In the genomic region with DNA sequence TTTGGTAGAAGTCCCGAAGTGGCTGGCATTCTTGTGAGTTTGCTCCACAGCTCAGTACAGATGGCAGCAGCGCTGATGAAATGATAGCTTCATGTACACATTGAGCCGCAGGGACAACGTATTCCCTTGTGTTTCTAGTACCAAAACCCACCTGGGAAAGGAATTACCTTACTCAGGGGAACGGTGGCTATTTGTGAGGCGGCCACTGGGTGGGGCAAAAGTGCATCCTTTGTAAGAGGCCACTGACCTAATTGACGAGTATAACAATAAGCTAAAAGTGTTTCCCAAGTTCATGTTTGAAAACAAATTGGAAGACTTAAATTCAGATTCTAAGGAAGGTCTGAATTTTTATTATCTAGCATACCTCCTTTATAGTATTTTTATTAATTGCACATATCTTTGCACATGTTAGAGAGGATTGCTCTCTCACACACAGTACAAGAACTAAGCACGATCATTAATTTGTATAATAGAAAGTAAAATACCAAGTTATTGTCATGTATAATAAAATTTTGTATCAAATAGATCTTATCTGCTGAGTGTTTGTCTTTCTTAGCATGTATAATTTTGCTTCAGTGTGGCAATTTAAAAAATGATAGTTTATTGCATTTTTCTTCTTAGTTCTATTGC, we compare ENCODE assay signal across 9 cellular contexts. TPM values are rescaled to one million over a fixed set of nuclear protein-coding genes. Genes with fewer than 3 reads are reported as not detected.
DNase-seq lines count a peak whose midpoint lies in the region; ATAC-seq and TF ChIP-seq lines count a peak whose summit lies in the region.
"Had no signal": no experiment of that assay in that cellular context is flagged by ENCODE, and none has a peak within 500 bp of the region (broad histone marks: within the 10 kb centered on the region; RNA-seq: fewer than 3 reads in every experiment).

No MANE protein-coding gene starts in this region.

- H3K4me1 ChIP-seq in PC-3 (ENCODE audit: insufficient read depth, low read length) (no peaks in the 10 kb centered on the region), sigmoid colon (peaks cover 0 to 4% (median 0%) of the 10 kb centered on the region in 4 donors)

- H3K27me3 ChIP-seq in PC-3 (ENCODE audit: low read length) (no peaks in the 10 kb centered on the region), sigmoid colon (no peaks in the 10 kb centered on the region)

- H3K4me2 ChIP-seq in PC-3 (ENCODE audit: low read length), result peak overlapping the region; percentile 72

- no peak overlapping the region for H3K27ac Mint-ChIP-seq in Calu3 (ENCODE audit: unreplicated experiment)
- H3K27ac Mint-ChIP-seq: activated B cell treated with CpG ODN at 0.5 μM for 24 hours had no signal

- TF ChIP-seq POLR2A in sigmoid colon (IDR thresholded peaks at IDR 0.05), result no peak

- no peaks in the 10 kb centered on the region for H3K36me3 Mint-ChIP-seq in Calu3 (ENCODE audit: insufficient read depth, unreplicated experiment)

- no peaks in the 10 kb centered on the region for H3K9me2 ChIP-seq in PC-3 (replicated peaks; ENCODE audit: low read length)

- H3K9me3 ChIP-seq in PC-3 (ENCODE audit: low read length) (no peaks in the 10 kb centered on the region), sigmoid colon (no peaks in the 10 kb centered on the region)

- intact Hi-C loops in Calu3 (cut with micrococcal nuclease; ENCODE audit: unreplicated experiment), result loop anchor here (2.0 to 10.0 kb wide), 5 partner anchors 27 to 1149 kb away; no protein-coding TSS in a partner anchor
- intact Hi-C loops in PC-3 (cut with micrococcal nuclease), result loop anchor here (1.0 to 10.0 kb wide), 5 partner anchors 28 to 772 kb away; no protein-coding TSS in a partner anchor
- intact Hi-C loops in sigmoid colon (cut with DNase I), result no loop called here

- H2AFZ ChIP-seq in PC-3 (ENCODE audit: low read length), result peak overlapping the region; percentile 79

- no peaks in the 10 kb centered on the region for H3K36me3 ChIP-seq in PC-3 (ENCODE audit: low read depth, low read length)
- H3K36me3 ChIP-seq in sigmoid colon, result no peaks in the 10 kb centered on the region

- H3K4me3 Mint-ChIP-seq in Calu3 (ENCODE audit: low read depth, unreplicated experiment), result no peak overlapping the region
- H3K4me3 Mint-ChIP-seq: activated B cell treated with CpG ODN at 0.5 μM for 24 hours had no signal

- peaks cover 22% of the 10 kb centered on the region for H3K4me1 Mint-ChIP-seq in Calu3 (ENCODE audit: low read depth, unreplicated experiment)
- H3K4me1 Mint-ChIP-seq: activated B cell treated with CpG ODN at 0.5 μM for 24 hours had no signal

- peak; percentile 87 for ATAC-seq in PC-3

- POLR2A ChIA-PET in PC-3 (lab: Charles Lee; ENCODE audit: unreplicated experiment), result no interaction called here

- CTCF ChIA-PET in Calu3 (lab: Charles Lee), result interaction anchor here (0.6 to 1.0 kb wide), 8 partner anchors 11 to 770 kb away, joined by 3 to 6 read pairs (median 4); no protein-coding TSS in a partner anchor
- CTCF ChIA-PET in PC-3 (lab: Charles Lee), result interaction anchor here (0.6 to 1.0 kb wide), 4 partner anchors 27 to 122 kb away, joined by 3 to 9 read pairs (median 5); no protein-coding TSS in a partner anchor

- no peaks in the 10 kb centered on the region for H3K79me2 ChIP-seq in PC-3 (ENCODE audit: low read length)

- no peaks in the 10 kb centered on the region for H3K9me3 Mint-ChIP-seq in Calu3 (ENCODE audit: low read depth, unreplicated experiment)

- peak; percentile 69 for DNase-seq in Calu3
- DNase-seq in HPDE6-E6E7 (ENCODE audit: extremely low spot score), result peak; percentile 22
- peak; percentile 73 for DNase-seq in PC-3
- peak; percentile 29 for DNase-seq in iPS-NIHi7 (ENCODE audit: extremely low spot score)
- DNase-seq in dedifferentiated amniotic fluid mesenchymal stem cell (ENCODE audit: extremely low spot score), result no peak
- no peak for DNase-seq in activated CD8-positive, alpha-beta memory T cell treated with anti-CD3 and anti-CD28 coated beads, Interleukin-2, amount 50 U/mL, for 4 hours
- DNase-seq in sigmoid colon, result no peak
- no peak for DNase-seq in ureter (ENCODE audit: low spot score)
- DNase-seq: activated B cell treated with CpG ODN at 0.5 μM for 24 hours had no signal

- no peaks in the 10 kb centered on the region for H3F3A ChIP-seq in PC-3 (ENCODE audit: low read length, unreplicated experiment)

- WGBS in sigmoid colon, 2 donors, result 12 to 24% methylated on average over 8 of the region's 8 CpGs

- H4K20me1 ChIP-seq in PC-3 (ENCODE audit: low read length), result no peaks in the 10 kb centered on the region

- no peak overlapping the region for H3K9ac ChIP-seq in PC-3 (ENCODE audit: low read length)

- no TSS peak for BruUV-seq in Calu3 (replicated peaks; lab: Mats Ljungman, UMichigan)
- no TSS peak for BruUV-seq in PC-3 (replicated peaks; lab: Mats Ljungman, UMichigan)

- TF ChIP-seq CTCF in Calu3 (IDR thresholded peaks at IDR 0.05; ENCODE audit: unreplicated experiment), result peak; percentile 73
- peak; percentile 80 for TF ChIP-seq CTCF in PC-3 (conservative IDR thresholded peaks at IDR 0.05; ENCODE audit: low read depth, low read length)
- no peak for TF ChIP-seq CTCF in sigmoid colon (IDR thresholded peaks at IDR 0.05)

- no peaks in the 10 kb centered on the region for H3K27me3 Mint-ChIP-seq in Calu3 (ENCODE audit: unreplicated experiment)
- H3K27me3 Mint-ChIP-seq: activated B cell treated with CpG ODN at 0.5 μM for 24 hours had no signal

- no peak overlapping the region for H3K27ac ChIP-seq in PC-3 (ENCODE audit: low read length)
- H3K27ac ChIP-seq in sigmoid colon, result no peak overlapping the region

- peak overlapping the region; percentile 16; the same call in 1 of the 2 replicates for H3K4me3 ChIP-seq in PC-3 (ENCODE audit: low read length)
- H3K4me3 ChIP-seq in sigmoid colon, result no peak overlapping the region

- no peak for TF ChIP-seq EP300 in sigmoid colon (IDR thresholded peaks at IDR 0.05)

RNA-seq across cellular contexts. Expression of gene CDH7, which starts 25.3 kb away (rescaled TPM):
- not detected in 2 replicates for total RNA-seq in Calu3 (2022)
- 6.1 and 7.3 TPM in 2 replicates for total RNA-seq in PC-3 (2014; rRNA removed)
- total RNA-seq in sigmoid colon, result not detected
- under 1 TPM in 1 of 3 donors, not detected in 2; 0.01 TPM for polyA plus RNA-seq in sigmoid colon
- not detected for total RNA-seq in ureter
- total RNA-seq: activated B cell treated with CpG ODN at 0.5 μM for 24 hours had no signal

Comparison
In these comparisons a context has a peak if more than half of its experiments do, and no peak if none do; other contexts are left out.
1. DNase-seq: peak in Calu3 (single experiment), HPDE6-E6E7 (single experiment), PC-3 (single experiment) and iPS-NIHi7 (single experiment); none in dedifferentiated amniotic fluid mesenchymal stem cell (single experiment), activated CD8-positive, alpha-beta memory T cell treated with anti-CD3 and anti-CD28 coated beads, Interleukin-2, amount 50 U/mL, for 4 hours (single experiment), sigmoid colon (single experiment) and ureter (single experiment).
2. CTCF ChIP-seq: peak in Calu3 (single experiment) and PC-3 (single experiment); none in sigmoid colon (0 of 4).